In the genomic region with DNA sequence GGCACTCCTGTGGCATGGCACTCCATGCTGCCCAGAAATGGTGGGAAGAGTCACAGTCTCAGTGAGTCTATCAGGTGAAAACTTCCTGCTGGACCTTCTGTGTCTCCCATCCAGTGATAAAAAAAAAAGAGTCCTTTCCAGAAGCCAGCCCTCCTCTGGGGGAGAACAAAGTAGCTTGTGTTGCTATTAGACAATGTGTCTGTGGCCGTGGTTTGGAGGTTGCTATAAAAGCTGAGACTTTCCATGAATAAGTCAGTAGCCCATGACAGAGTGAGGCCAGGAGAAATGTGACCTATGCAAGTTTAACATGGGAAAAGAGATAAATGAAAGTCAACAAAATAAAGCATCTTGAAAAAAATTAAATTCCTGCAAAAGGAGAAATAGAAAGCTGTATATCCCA, we compare ENCODE assay signal across 14 cellular contexts.
A peak's percentile ranks its signal among the peaks of the same experiment; 100 is the strongest.
DNase-seq lines count a peak whose midpoint lies in the region; ATAC-seq and TF ChIP-seq lines count a peak whose summit lies in the region.
"Had no signal": no experiment of that assay in that cellular context is flagged by ENCODE, and none has a peak within 500 bp of the region (broad histone marks: within the 10 kb centered on the region; RNA-seq: fewer than 3 reads in every experiment).

No MANE protein-coding gene starts in this region.

- no peak overlapping the region for H3K4me3 ChIP-seq in kidney epithelial cell (ENCODE audit: low read depth, low read length)

- in situ Hi-C loops in Caki2 (cut with HindIII; ENCODE audit: low pct_unique_long_range_greater_than_20kb, low sequenced_read_pairs), result no loop called here
- in situ Hi-C loops in SK-MEL-5 (cut with HindIII; ENCODE audit: low pct_unique_long_range_greater_than_20kb, low sequenced_read_pairs), result no loop called here

- ATAC-seq in GM21737 (IDR thresholded peaks at IDR 0.05; ENCODE audit: unreplicated experiment) (no peak), GM21515 (IDR thresholded peaks at IDR 0.05; ENCODE audit: unreplicated experiment) (no peak), HG02610 (IDR thresholded peaks at IDR 0.05; ENCODE audit: unreplicated experiment) (no peak)

- no peak for TF ChIP-seq CTCF in kidney epithelial cell (IDR thresholded peaks at IDR 0.05; ENCODE audit: insufficient read depth, low read length, poor library complexity, severe bottlenecking)

- no peaks in the 10 kb centered on the region for H3K36me3 ChIP-seq in kidney epithelial cell (ENCODE audit: control insufficient read depth, insufficient read depth, low read length)
- H3K36me3 ChIP-seq: BE2C had no signal

- H3K27me3 ChIP-seq in kidney epithelial cell (ENCODE audit: control insufficient read depth, insufficient read depth, low read length), result no peaks in the 10 kb centered on the region
- H3K27me3 ChIP-seq: BE2C had no signal

- DNase-seq in Caki2 (ENCODE audit: low read depth) (peak; percentile 42), SK-MEL-5 (ENCODE audit: low read depth, low spot score) (peak; percentile 60), kidney epithelial cell (ENCODE audit: low read depth) (peak; percentile 42), NCI-H1048 (lab: John Stamatoyannopoulos, UW) (no peak)
- DNase-seq: BE2C; CD4-positive, alpha-beta memory T cell; COR-L47; DMS53; GF-D8; IMR-90; KBM-7 had no signal
